ENCODE assay signal across 25 cellular contexts in genomic region chr13:109678459-109678858, GRCh38.
DNase-seq lines count a peak whose midpoint lies in the region; ATAC-seq, FAIRE-seq and TF ChIP-seq lines count a peak whose summit lies in the region.
"Had no signal": no experiment of that assay in that cellular context is flagged by ENCODE, and none has a peak within 500 bp of the region (broad histone marks: within the 10 kb centered on the region; RNA-seq: fewer than 3 reads in every experiment).

No MANE protein-coding gene starts in this region.

- H4K20me1 ChIP-seq in HepG2 (ENCODE audit: insufficient read depth, low read length) = no peaks in the 10 kb centered on the region
- H4K20me1 ChIP-seq: BLaER1 had no signal

- H3K14ac ChIP-seq in trophoblast cell (ENCODE audit: low read length) = no peak overlapping the region

- no TSS peak for BruUV-seq in HepG2 (replicated peaks; lab: Mats Ljungman, UMichigan)

- H3K36me3 ChIP-seq in HepG2 (replicated peaks in 1 of 2; ENCODE audit: control insufficient read depth in 1 of 2, insufficient read depth in 2 of 2, low read length in 2 of 2) (no peaks in the 10 kb centered on the region), right lobe of liver (no peaks in the 10 kb centered on the region), trophoblast cell (ENCODE audit: control insufficient read depth in 1 of 2, insufficient read depth in 2 of 2, low read length in 2 of 2) (no peaks in the 10 kb centered on the region)
- H3K36me3 ChIP-seq: BE2C, BLaER1 had no signal

- in situ Hi-C loops in HepG2 (cut with HindIII; ENCODE audit: extremely low pct_ligation_motif_present, low pct_unique_long_range_greater_than_20kb) = no loop called here

- H3K9me3 ChIP-seq in HepG2 (ENCODE audit: low read length) (no peaks in the 10 kb centered on the region), right lobe of liver (no peaks in the 10 kb centered on the region), trophoblast cell (ENCODE audit: insufficient read depth, low read depth, low read length) (no peaks in the 10 kb centered on the region)
- H3K9me3 ChIP-seq: BE2C had no signal

- POLR2A ChIA-PET in HepG2 (lab: Yijun Ruan, JAX) = no interaction called here

- H3K4me1 ChIP-seq in HepG2 (ENCODE audit: insufficient read depth, low read length) (no peaks in the 10 kb centered on the region), right lobe of liver (peaks cover 0 to 10% (median 0%) of the 10 kb centered on the region in 4 donors), trophoblast cell (ENCODE audit: control insufficient read depth in 1 of 2, insufficient read depth in 2 of 2, low read length in 2 of 2) (no peaks in the 10 kb centered on the region)
- H3K4me1 ChIP-seq: BE2C, BLaER1 had no signal

- H2AK5ac ChIP-seq in trophoblast cell (ENCODE audit: low read length) = no peak overlapping the region

- H3K23ac ChIP-seq in trophoblast cell (ENCODE audit: low read length) = peak overlapping the region; percentile 76

- TF ChIP-seq EP300 in HepG2 (IDR thresholded peaks at IDR 0.05; ENCODE audit: low read depth in 2 of 2, low read length in 2 of 2) = no peak
- no peak for TF ChIP-seq EP300 in HepG2 (CRISPR knock-in tag; IDR thresholded peaks at IDR 0.05; ENCODE audit: borderline replicate concordance)

- TF ChIP-seq RAD21 in HepG2 (CRISPR knock-in tag; IDR thresholded peaks at IDR 0.05) = no peak

- no peak for FAIRE-seq in HepG2 (lab: Jason Lieb, UNC)
- FAIRE-seq in HTR-8/SVneo (lab: Jason Lieb, UNC) = peak; percentile 9
- FAIRE-seq: A204.1, GM12878, GM12892 had no signal

- H3K4me2 ChIP-seq in HepG2 (ENCODE audit: low read depth, low read length) (no peak overlapping the region), trophoblast cell (ENCODE audit: low read length) (no peak overlapping the region)
- H3K4me2 ChIP-seq: BLaER1 had no signal

- WGBS in HepG2 (ENCODE audit: low lambda C conversion rate) = 0% methylated on average over 2 of the region's 4 CpGs
- 98% methylated on average over 4 of the region's 4 CpGs for WGBS in right lobe of liver (ENCODE audit: insufficient coverage, low coverage, low lambda C conversion rate, missing lambda C conversion rate)
- no CpG with 5 or more reads among the region's 4 CpGs for WGBS in trophoblast cell (ENCODE audit: extremely low coverage, insufficient coverage, insufficient read length)

- H3K27ac ChIP-seq in HepG2 (ENCODE audit: extremely low read length, insufficient read depth, low read length) (no peak overlapping the region), right lobe of liver (no peak overlapping the region), trophoblast cell (ENCODE audit: low read depth, low read length) (no peak overlapping the region)
- H3K27ac ChIP-seq: BLaER1 had no signal

- no peak overlapping the region for H3K18ac ChIP-seq in trophoblast cell (ENCODE audit: low read length)

- H3K79me1 ChIP-seq in trophoblast cell (ENCODE audit: low read length) = no peaks in the 10 kb centered on the region

- no peak overlapping the region for H2BK12ac ChIP-seq in trophoblast cell (ENCODE audit: low read length)

- no peak overlapping the region for H4K12ac ChIP-seq in trophoblast cell (ENCODE audit: low read depth, low read length)

- TF ChIP-seq CTCF in HepG2 (CRISPR knock-in tag; IDR thresholded peaks at IDR 0.05) (no peak), right lobe of liver (IDR thresholded peaks at IDR 0.05) (no peak)

- no peak overlapping the region for H4K91ac ChIP-seq in trophoblast cell (ENCODE audit: low read depth, low read length)

- H3K4me3 ChIP-seq in HepG2 (replicated peaks in 1 of 3; ENCODE audit: insufficient read depth in 1 of 3, low read depth in 2 of 3, low read length in 3 of 3) (no peak overlapping the region), right lobe of liver (no peak overlapping the region), trophoblast cell (ENCODE audit: low read depth, low read length) (no peak overlapping the region)
- H3K4me3 ChIP-seq: BLaER1, GM12878 had no signal

- no peak overlapping the region for H2BK5ac ChIP-seq in trophoblast cell (ENCODE audit: low read depth, low read length, poor library complexity)

- no peak overlapping the region for H3K9ac ChIP-seq in HepG2 (ENCODE audit: insufficient read depth, low read depth, low read length)
- H3K9ac ChIP-seq in trophoblast cell (ENCODE audit: low read length) = no peak overlapping the region
- H3K9ac ChIP-seq: BLaER1 had no signal

- H4K8ac ChIP-seq in trophoblast cell (ENCODE audit: low read depth, low read length) = no peak overlapping the region

- ATAC-seq in HepG2 (no peak), right lobe of liver (no peak), GM18519 (IDR thresholded peaks at IDR 0.05; ENCODE audit: low FRiP score, unreplicated experiment) (no peak)
- ATAC-seq: GM12878 had no signal

- H3K4ac ChIP-seq in trophoblast cell (ENCODE audit: low read depth, low read length) = no peak overlapping the region

- 0 out of 5 replicates have a peak, but pooled peaks cover 0 to 2% of the 10 kb centered on the region in 2 experiments for H3K27me3 ChIP-seq in HepG2 (ENCODE audit: control insufficient read depth in 1 of 2, insufficient read depth in 2 of 2, low read length in 2 of 2)
- no peaks in the 10 kb centered on the region for H3K27me3 ChIP-seq in right lobe of liver
- H3K27me3 ChIP-seq in trophoblast cell (ENCODE audit: insufficient read depth, low read length) = no peaks in the 10 kb centered on the region
- H3K27me3 ChIP-seq: BE2C, BLaER1 had no signal

- H2AFZ ChIP-seq in HepG2 (ENCODE audit: low read length) (no peak overlapping the region), trophoblast cell (ENCODE audit: insufficient read depth, low read length, poor library complexity) (no peak overlapping the region)

- CTCF ChIA-PET in HepG2 (lab: Yijun Ruan, JAX; ENCODE audit: low intra/inter-chr PET ratio, low total read pairs) = no interaction called here

- H3K79me2 ChIP-seq in HepG2 (ENCODE audit: insufficient read depth, low read length) (no peaks in the 10 kb centered on the region), trophoblast cell (ENCODE audit: control insufficient read depth, insufficient read depth, low read length, poor library complexity) (no peaks in the 10 kb centered on the region)

- DNase-seq in HepG2 (ENCODE audit: low spot score) (no peak), right lobe of liver (no peak), HTR-8/SVneo (ENCODE audit: insufficient read length, low spot score) (no peak), trophoblast cell (no peak), head of caudate nucleus (no peak)
- DNase-seq: 8988T; ACHN; BE2C; C1 segment of cervical spinal cord; CD4-positive, alpha-beta memory T cell; CD4-positive, CD25-positive, alpha-beta regulatory T cell; CD8-positive, alpha-beta memory T cell; COR-L47; DMS 273 treated with DMSO at 0.1 percent for 48 hours; DMS153; DMS53; DMS79; DND-41; EL; GDM1 had no signal

- no peak overlapping the region for H2BK120ac ChIP-seq in trophoblast cell (ENCODE audit: insufficient read depth, low read length, poor library complexity)

- TF ChIP-seq POLR2A in HepG2 (IDR thresholded peaks at IDR 0.05; ENCODE audit: insufficient read depth in 1 of 2, low read depth in 2 of 2, low read length in 2 of 2) = no peak
- TF ChIP-seq POLR2A in right lobe of liver (IDR thresholded peaks at IDR 0.05) = no peak

- intact Hi-C loops in HepG2 (cut with micrococcal nuclease; ENCODE audit: unreplicated experiment) = no loop called here
- intact Hi-C loops in right lobe of liver (cut with DNase I) = no loop called here
- intact Hi-C loops in head of caudate nucleus (cut with DNase I) = no loop called here

TF ChIP-seq in HepG2, 621 proteins besides CTCF, POLR2A, EP300 and RAD21:
- TF ChIP-seq U2AF1 (optimal IDR thresholded peaks at IDR 0.05; ENCODE audit: low read depth, low read length) (no peak), MNT (IDR thresholded peaks at IDR 0.05) (peak; percentile 86)
